In genomic region chr1:222644649-222645005, GRCh38 we compare ENCODE assay signal across 8 cellular contexts. TPM values are rescaled to one million over a fixed set of nuclear protein-coding genes. Genes with fewer than 3 reads are reported as not detected.
A peak's percentile ranks its signal among the peaks of the same experiment; 100 is the strongest.
DNase-seq lines count a peak whose midpoint lies in the region; ATAC-seq and TF ChIP-seq lines count a peak whose summit lies in the region.

No MANE protein-coding gene starts in this region.

- TF ChIP-seq CTCF in BE2C (IDR thresholded peaks at IDR 0.05; ENCODE audit: low read depth, low read length) (no peak), astrocyte of the cerebellum (IDR thresholded peaks at IDR 0.05; ENCODE audit: low read depth, low read length, missing control alignments) (no peak), thyroid gland (IDR thresholded peaks at IDR 0.05) (no peak)

- H3K9me3 ChIP-seq in BE2C (no peaks in the 10 kb centered on the region), thyroid gland (no peaks in the 10 kb centered on the region)

- H3K27me3 ChIP-seq in BE2C (no peaks in the 10 kb centered on the region), thyroid gland (no peaks in the 10 kb centered on the region)

- H3K4me3 ChIP-seq in BE2C (ENCODE audit: low read depth, low read length), result peak overlapping the region; percentile 99
- peak overlapping the region; percentile 74 for H3K4me3 ChIP-seq in astrocyte of the cerebellum (ENCODE audit: low read depth, low read length)
- peak overlapping the region; percentile 61 to 78 (median 70) for H3K4me3 ChIP-seq in thyroid gland (replicated peaks in 1 of 3)

- H3K4me1 ChIP-seq in BE2C, result no peaks in the 10 kb centered on the region
- peaks cover 3 to 11% of the 10 kb centered on the region in 2 donors for H3K4me1 ChIP-seq in thyroid gland

- in situ Hi-C loops in astrocyte of the cerebellum (cut with HindIII; ENCODE audit: low sequenced_read_pairs), result no loop called here

- no peak for TF ChIP-seq POLR2A in thyroid gland (IDR thresholded peaks at IDR 0.05)

- ATAC-seq in HG03280 (IDR thresholded peaks at IDR 0.05; ENCODE audit: unreplicated experiment) (peak; percentile 10), left colon (peak; percentile 50), HG02798 (IDR thresholded peaks at IDR 0.05; ENCODE audit: poor library complexity, unreplicated experiment) (no peak)

- H3K27ac ChIP-seq in thyroid gland, result peak overlapping the region; percentile 88 to 92 (median 89)

- H3K36me3 ChIP-seq in BE2C (peaks cover 2% of the 10 kb centered on the region), thyroid gland (peaks cover 2 to 4% of the 10 kb centered on the region in 2 donors)

- intact Hi-C loops in left colon (cut with DNase I, micrococcal nuclease), result loop anchor here in 1 of 2 donors (5.0 kb wide), 1 partner anchor 68 kb away; the partner anchor contains the start of genes AIDA and BROX
- intact Hi-C loops in thyroid gland (cut with DNase I), result loop anchor here (5.0 kb wide), 1 partner anchor 68 kb away; the partner anchor contains the start of genes AIDA and BROX

- 4% methylated on average over 5 of the region's 5 CpGs for WGBS in thyroid gland, 2 donors

- DNase-seq in BE2C (no peak), astrocyte of the cerebellum (ENCODE audit: low read depth) (no peak), left colon (no peak), thyroid gland (no peak), cerebellar cortex (ENCODE audit: low spot score) (no peak), medulla oblongata (ENCODE audit: extremely low spot score) (no peak)

RNA-seq across cellular contexts. Expression of gene MIA3, which starts 26.7 kb away (rescaled TPM):
- 49.0 TPM for polyA plus RNA-seq in BE2C (2012; ENCODE audit: insufficient read depth, insufficient read length, low read depth)
- 10 to 100 TPM; 67.4 to 68.3 TPM for total RNA-seq in left colon
- total RNA-seq in thyroid gland, result 10 to 100 TPM; 58.0 to 96.3 (median 70.0) TPM

RNA-seq across cellular contexts. Expression of gene TAF1A, which starts 54.9 kb away (rescaled TPM):
- 3.5 TPM for polyA plus RNA-seq in BE2C (2012; ENCODE audit: insufficient read depth, insufficient read length, low read depth)
- total RNA-seq in left colon (1 to 10 TPM; 4.2 to 4.6 TPM), thyroid gland (10 to 100 TPM in 3 of 4 donors, 1 to 10 TPM in 1; 7.4 to 18.4 (median 15.0) TPM)
